Comparison of ENCODE assay signal across 9 cellular contexts in the genomic region with DNA sequence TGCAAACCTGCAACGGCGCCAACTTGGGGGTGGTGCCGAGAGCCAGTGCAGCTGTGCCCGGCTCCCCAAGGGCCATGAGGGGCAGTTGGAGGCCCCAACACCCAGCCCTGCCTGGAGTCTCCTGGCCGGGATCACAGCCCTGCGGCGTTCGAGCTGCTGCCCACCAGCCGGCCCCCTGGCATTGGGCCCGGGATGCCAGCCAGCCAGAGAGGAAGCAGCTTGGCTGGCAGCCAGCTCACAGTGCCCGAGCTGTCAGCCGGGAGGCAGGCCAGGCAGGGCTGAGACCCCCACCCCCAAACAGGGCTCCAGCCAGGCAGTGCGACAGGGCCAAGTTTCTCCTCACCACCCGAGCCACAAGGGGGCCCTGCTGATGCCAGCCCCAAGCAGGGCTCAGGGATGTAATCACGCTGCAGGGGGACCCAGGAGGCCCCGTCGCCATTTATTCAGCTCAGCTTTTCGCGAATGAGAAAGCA. TPM values are rescaled to one million over a fixed set of nuclear protein-coding genes. Genes with fewer than 3 reads are reported as not detected.
DNase-seq lines count a peak whose midpoint lies in the region; ATAC-seq and TF ChIP-seq lines count a peak whose summit lies in the region.
"Had no signal": no experiment of that assay in that cellular context is flagged by ENCODE, and none has a peak within 500 bp of the region (broad histone marks: within the 10 kb centered on the region; RNA-seq: fewer than 3 reads in every experiment).

No MANE protein-coding gene starts in this region.

- DNase-seq in DMS 273 treated with DMSO at 0.1 percent for 48 hours (lab: John Stamatoyannopoulos, UW) (peak; percentile 84), MG63 (peak; percentile 81), astrocyte of the cerebellum (ENCODE audit: low read depth) (no peak), medulla oblongata (ENCODE audit: extremely low spot score) (peak; percentile 75), erythroblast (lab: John Stamatoyannopoulos, UW) (no peak), HAP-1 (ENCODE audit: low spot score in 2 of 2) (no peak)
- DNase-seq: SJCRH30 had no signal

- peak; percentile 25 for TF ChIP-seq CTCF in astrocyte of the cerebellum (IDR thresholded peaks at IDR 0.05; ENCODE audit: low read depth, low read length, missing control alignments)

- H3K4me1 ChIP-seq in HAP-1 = peaks cover 5% of the 10 kb centered on the region; the same call in 1 of the 2 replicates
- H3K4me1 ChIP-seq: SJCRH30 had no signal

- no peaks in the 10 kb centered on the region for H3K9me3 ChIP-seq in MG63
- H3K9me3 ChIP-seq in HAP-1 = no peaks in the 10 kb centered on the region
- H3K9me3 ChIP-seq: SJCRH30 had no signal

- no peaks in the 10 kb centered on the region for H3K36me3 ChIP-seq in MG63
- H3K36me3 ChIP-seq in HAP-1 (replicated peaks) = no peaks in the 10 kb centered on the region
- H3K36me3 ChIP-seq: SJCRH30 had no signal

- H3K4me3 ChIP-seq in MG63 (no peak overlapping the region), astrocyte of the cerebellum (ENCODE audit: low read depth, low read length) (no peak overlapping the region), HAP-1 (no peak overlapping the region)
- H3K4me3 ChIP-seq: SJCRH30 had no signal

- H3K27me3 ChIP-seq in MG63 (no peaks in the 10 kb centered on the region), HAP-1 (ENCODE audit: low read depth) (no peaks in the 10 kb centered on the region)
- H3K27me3 ChIP-seq: SJCRH30 had no signal

- ATAC-seq in HG02970 (IDR thresholded peaks at IDR 0.05; ENCODE audit: low FRiP score, unreplicated experiment) = no peak
- no peak for ATAC-seq in GM19455 (IDR thresholded peaks at IDR 0.05; ENCODE audit: unreplicated experiment)

- TF ChIP-seq POLR2A in erythroblast (IDR thresholded peaks at IDR 0.05; ENCODE audit: low read length) = no peak

- in situ Hi-C loops in astrocyte of the cerebellum (cut with HindIII; ENCODE audit: low sequenced_read_pairs) (no loop called here), HAP-1 (cut with MboI; ENCODE audit: low sequenced_read_pairs) (no loop called here)

RNA-seq across cellular contexts. Expression of a gene that starts 26.0 kb away (rescaled TPM):
- total RNA-seq in MG63 (2014; rRNA removed; shearing (Covaris generic); ENCODE audit: low replicate concordance) = 9.6 and 13.0 TPM in 2 replicates

Comparison
In these comparisons a context has a peak if more than half of its experiments do, and no peak if none do; other contexts are left out.
1. DNase-seq: peak in DMS 273 treated with DMSO at 0.1 percent for 48 hours (single experiment), MG63 (single experiment) and medulla oblongata (single experiment); none in astrocyte of the cerebellum (single experiment), erythroblast (0 of 2) and HAP-1 (0 of 2).